8 cellular contexts compared by ENCODE assay signal in genomic region chr10:97333601-97334369, GRCh38. TPM values are rescaled to one million over a fixed set of nuclear protein-coding genes. Genes with fewer than 3 reads are reported as not detected.
DNase-seq lines count a peak whose midpoint lies in the region; ATAC-seq and TF ChIP-seq lines count a peak whose summit lies in the region.

No MANE protein-coding gene starts in this region.

- H3K9ac ChIP-seq in BLaER1 treated with 17β-estradiol and CSF1 and Interleukin-3, amounts not matched to agents 10 nM and 100 nM = peak overlapping the region; percentile 89 to 100 (median 100)

- peaks cover 0 to 18% (median 0%) of the 10 kb centered on the region in 11 experiments; a peak in 2 of 22 replicates for H3K9me3 ChIP-seq in BLaER1 treated with 17β-estradiol and CSF1 and Interleukin-3, amounts not matched to agents 10 nM and 100 nM (replicated peaks in 1 of 11)
- H3K9me3 ChIP-seq in T-helper 17 cell (ENCODE audit: control insufficient read depth, low read length, poor library complexity, severe bottlenecking) = no peaks in the 10 kb centered on the region
- no peaks in the 10 kb centered on the region for H3K9me3 ChIP-seq in right lobe of liver

- peaks cover 53 to 67% (median 59%) of the 10 kb centered on the region in 10 experiments for H3K4me1 ChIP-seq in BLaER1 treated with 17β-estradiol and CSF1 and Interleukin-3, amounts not matched to agents 10 nM and 100 nM
- H3K4me1 ChIP-seq in right lobe of liver = peaks cover 0 to 30% (median 4%) of the 10 kb centered on the region in 4 donors

- peaks cover 9% of the 10 kb centered on the region for H3K27me3 Mint-ChIP-seq in T-helper 17 cell
- no peaks in the 10 kb centered on the region for H3K27me3 Mint-ChIP-seq in stimulated activated naive B cell treated with anti-CD40 and anti-IgM and Interleukin-4, amounts not matched to agents 10 μg/mL and 1 μg/mL and 100 μg/mL, for 72 hours

- peak overlapping the region; percentile 85 to 99 (median 93) for H3K4me2 ChIP-seq in BLaER1 treated with 17β-estradiol and CSF1 and Interleukin-3, amounts not matched to agents 10 nM and 100 nM

- 0% methylated on average over 12 of the region's 89 CpGs for WGBS in right lobe of liver (ENCODE audit: insufficient coverage, low coverage, low lambda C conversion rate, missing lambda C conversion rate)

- intact Hi-C loops in right lobe of liver (cut with DNase I) = loop anchor here in 1 of 2 donors (10.0 kb wide), 1 partner anchor 49 kb away; no protein-coding TSS in a partner anchor

- no peaks in the 10 kb centered on the region for H3K27me3 ChIP-seq in BLaER1 treated with 17β-estradiol and CSF1 and Interleukin-3, amounts not matched to agents 10 nM and 100 nM
- no peaks in the 10 kb centered on the region for H3K27me3 ChIP-seq in right lobe of liver

- peak overlapping the region; percentile 94 to 100 (median 99) for H3K27ac ChIP-seq in BLaER1 treated with 17β-estradiol and CSF1 and Interleukin-3, amounts not matched to agents 10 nM and 100 nM
- peak overlapping the region; percentile 89 to 91 for H3K27ac ChIP-seq in coronary artery
- H3K27ac ChIP-seq in right lobe of liver = peak overlapping the region; percentile 94 to 99 (median 95)

- no peak for TF ChIP-seq CTCF in coronary artery (IDR thresholded peaks at IDR 0.05)
- TF ChIP-seq CTCF in right lobe of liver (IDR thresholded peaks at IDR 0.05) = no peak

- H3K36me3 Mint-ChIP-seq in T-helper 17 cell (ENCODE audit: low read depth) = peaks cover 4% of the 10 kb centered on the region
- H3K36me3 Mint-ChIP-seq in stimulated activated naive B cell treated with anti-CD40 and anti-IgM and Interleukin-4, amounts not matched to agents 10 μg/mL and 1 μg/mL and 100 μg/mL, for 72 hours = peaks cover 9 to 21% of the 10 kb centered on the region in 2 donors

- DNase-seq in T-helper 17 cell (peak in 1 of 3 donors; percentile 12), coronary artery (ENCODE audit: low spot score) (no peak), right lobe of liver (peak; percentile 63 to 75 (median 64)), H4 (ENCODE audit: low spot score) (no peak)
- DNase-seq in stimulated activated naive B cell treated with anti-CD40 and anti-IgM and Interleukin-4, amounts not matched to agents 10 μg/mL and 1 μg/mL and 100 μg/mL, for 72 hours = peak; percentile 47

- H3K36me3 ChIP-seq in BLaER1 treated with 17β-estradiol and CSF1 and Interleukin-3, amounts not matched to agents 10 nM and 100 nM = peaks cover 14 to 51% (median 46%) of the 10 kb centered on the region in 11 experiments
- no peaks in the 10 kb centered on the region for H3K36me3 ChIP-seq in right lobe of liver

- peak overlapping the region; percentile 92 for H3K27ac Mint-ChIP-seq in T-helper 17 cell
- H3K27ac Mint-ChIP-seq in stimulated activated naive B cell treated with anti-CD40 and anti-IgM and Interleukin-4, amounts not matched to agents 10 μg/mL and 1 μg/mL and 100 μg/mL, for 72 hours = peak overlapping the region; percentile 92

- H3K9me3 Mint-ChIP-seq in stimulated activated naive B cell treated with anti-CD40 and anti-IgM and Interleukin-4, amounts not matched to agents 10 μg/mL and 1 μg/mL and 100 μg/mL, for 72 hours = no peaks in the 10 kb centered on the region

- H3K4me3 Mint-ChIP-seq in T-helper 17 cell = peak overlapping the region; percentile 95
- peak overlapping the region; percentile 84 to 85 for H3K4me3 Mint-ChIP-seq in stimulated activated naive B cell treated with anti-CD40 and anti-IgM and Interleukin-4, amounts not matched to agents 10 μg/mL and 1 μg/mL and 100 μg/mL, for 72 hours

- H3K4me1 Mint-ChIP-seq in T-helper 17 cell = peaks cover 32% of the 10 kb centered on the region
- peaks cover 23 to 40% of the 10 kb centered on the region in 2 donors for H3K4me1 Mint-ChIP-seq in stimulated activated naive B cell treated with anti-CD40 and anti-IgM and Interleukin-4, amounts not matched to agents 10 μg/mL and 1 μg/mL and 100 μg/mL, for 72 hours

- ATAC-seq in GM19372 (IDR thresholded peaks at IDR 0.05; ENCODE audit: low read depth, unreplicated experiment) (peak; percentile 22), HG03442 (IDR thresholded peaks at IDR 0.05; ENCODE audit: unreplicated experiment) (peak; percentile 24), T-helper 17 cell (peak; percentile 23), right lobe of liver (peak in 3 of 4 donors; percentile 6 to 11 (median 9))
- peak; percentile 63 to 65 for ATAC-seq in stimulated activated naive B cell treated with anti-CD40 and anti-IgM and Interleukin-4, amounts not matched to agents 10 μg/mL and 1 μg/mL and 100 μg/mL, for 72 hours (replicated peaks)

- H4K20me1 ChIP-seq in BLaER1 treated with 17β-estradiol and CSF1 and Interleukin-3, amounts not matched to agents 10 nM and 100 nM = peaks cover 48 to 57% (median 56%) of the 10 kb centered on the region in 11 experiments

- no peak for TF ChIP-seq POLR2A in right lobe of liver (IDR thresholded peaks at IDR 0.05)

- H3K4me3 ChIP-seq in BLaER1 treated with 17β-estradiol and CSF1 and Interleukin-3, amounts not matched to agents 10 nM and 100 nM = peak overlapping the region; percentile 87 to 100 (median 96)
- H3K4me3 ChIP-seq in coronary artery (peak overlapping the region; percentile 86), right lobe of liver (peak overlapping the region; percentile 77 to 85 (median 84))

RNA-seq across cellular contexts. Expression of gene FRAT2, which starts 0.7 kb away (rescaled TPM):
- total RNA-seq in T-helper 17 cell (10 to 100 TPM; 16.8 to 21.7 TPM), right lobe of liver (10 to 100 TPM in 2 of 6 experiments, 1 to 10 TPM in 4; 8.3 to 11.4 (median 9.7) TPM)
- 6.2 and 11.0 TPM in 2 replicates for total RNA-seq in H4 (2014; rRNA removed; shearing (Covaris generic))

RNA-seq across cellular contexts. Expression of gene FRAT1, which starts 14.7 kb away (rescaled TPM):
- 10 to 100 TPM; 24.4 to 26.5 TPM for total RNA-seq in T-helper 17 cell
- 1 to 10 TPM; 3.5 to 8.5 (median 7.4) TPM for total RNA-seq in right lobe of liver
- 0.89 and 1.6 TPM in 2 replicates for total RNA-seq in H4 (2014; rRNA removed; shearing (Covaris generic))

RNA-seq across cellular contexts. Expression of gene ARHGAP19, which starts 41.3 kb away (rescaled TPM):
- 10 to 100 TPM in 1 of 2 donors, 1 to 10 TPM in 1; 9.3 to 15.7 TPM for total RNA-seq in T-helper 17 cell
- total RNA-seq in right lobe of liver = 1 to 10 TPM; 2.3 to 5.5 (median 3.4) TPM
- 9.5 and 10.6 TPM in 2 replicates for total RNA-seq in H4 (2014; rRNA removed; shearing (Covaris generic))

Comparison
In these comparisons a context has a peak if more than half of its experiments do, and no peak if none do; other contexts are left out.
1. ATAC-seq: peak in every context shown above with its lines; median percentile 64 in stimulated activated naive B cell treated with anti-CD40 and anti-IgM and Interleukin-4, amounts not matched to agents 10 μg/mL and 1 μg/mL and 100 μg/mL, for 72 hours; 24 in HG03442; 23 in T-helper 17 cell; 22 in GM19372; 9 in right lobe of liver.
2. DNase-seq: peak in right lobe of liver (3 of 3) and stimulated activated naive B cell treated with anti-CD40 and anti-IgM and Interleukin-4, amounts not matched to agents 10 μg/mL and 1 μg/mL and 100 μg/mL, for 72 hours (single experiment); none in coronary artery (single experiment) and H4 (single experiment).
3. Peak in every context shown above with its lines, with median percentiles within 50 percentile points of each other: H3K27ac ChIP-seq and H3K4me3 ChIP-seq.